In the genomic region with DNA sequence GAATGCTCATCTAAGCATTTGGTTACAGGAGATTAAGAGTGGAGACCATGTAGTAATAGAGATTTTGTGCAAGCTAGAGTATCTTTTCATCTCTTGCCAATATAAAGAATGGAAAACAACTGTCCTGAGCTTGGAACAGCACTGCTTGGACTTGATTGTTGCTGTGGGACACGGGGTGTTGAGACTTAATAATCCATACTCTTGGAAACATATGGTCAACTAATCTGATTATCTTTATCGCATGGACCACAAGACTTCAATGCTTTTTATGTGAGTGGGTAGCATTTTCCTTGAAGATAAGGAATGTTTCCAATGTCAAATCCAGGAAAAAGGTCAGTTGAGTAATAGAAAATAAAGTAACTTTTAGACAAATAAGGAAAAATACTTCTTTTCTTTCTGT, we compare ENCODE assay signal across 18 cellular contexts.
DNase-seq lines count a peak whose midpoint lies in the region; ATAC-seq, FAIRE-seq and TF ChIP-seq lines count a peak whose summit lies in the region.
"Had no signal": no experiment of that assay in that cellular context is flagged by ENCODE, and none has a peak within 500 bp of the region (broad histone marks: within the 10 kb centered on the region; RNA-seq: fewer than 3 reads in every experiment).

No MANE protein-coding gene starts in this region.

- H3K4me3 ChIP-seq in SK-N-MC: no peak overlapping the region
- H3K4me3 ChIP-seq in endothelial cell of umbilical vein (replicated peaks in 1 of 3; ENCODE audit: insufficient read depth in 1 of 3, low read depth in 1 of 3, low read length in 3 of 3): no peak overlapping the region
- no peak overlapping the region for H3K4me3 ChIP-seq in smooth muscle cell
- no peak overlapping the region for H3K4me3 ChIP-seq in esophagus squamous epithelium
- H3K4me3 ChIP-seq: BLaER1 treated with 17β-estradiol and CSF1 and Interleukin-3, amounts not matched to agents 10 nM and 100 nM; GM12878 had no signal

- TF ChIP-seq POLR2A in endothelial cell of umbilical vein (IDR thresholded peaks at IDR 0.05; ENCODE audit: low read depth, low read length): no peak
- no peak for TF ChIP-seq POLR2A in esophagus squamous epithelium (IDR thresholded peaks at IDR 0.05)

- H3K36me3 ChIP-seq in SK-N-MC (ENCODE audit: insufficient read depth, low read length) (no peaks in the 10 kb centered on the region), endothelial cell of umbilical vein (ENCODE audit: control insufficient read depth in 2 of 2, extremely low read depth in 1 of 2, insufficient read depth in 2 of 2, low read length in 2 of 2) (no peaks in the 10 kb centered on the region), smooth muscle cell (ENCODE audit: low read depth) (no peaks in the 10 kb centered on the region), esophagus squamous epithelium (no peaks in the 10 kb centered on the region)
- H3K36me3 ChIP-seq: BLaER1 treated with 17β-estradiol and CSF1 and Interleukin-3, amounts not matched to agents 10 nM and 100 nM had no signal

- intact Hi-C loops in endothelial cell of umbilical vein (cut with micrococcal nuclease) (no loop called here), esophagus squamous epithelium (cut with DNase I) (no loop called here)

- H3K27ac ChIP-seq in SK-N-MC (peak overlapping the region; percentile 61), endothelial cell of umbilical vein (ENCODE audit: insufficient read depth, low read depth, low read length) (no peak overlapping the region), smooth muscle cell (ENCODE audit: low read depth) (peak overlapping the region; percentile 3), esophagus squamous epithelium (no peak overlapping the region)
- H3K27ac ChIP-seq: BLaER1 treated with 17β-estradiol and CSF1 and Interleukin-3, amounts not matched to agents 10 nM and 100 nM had no signal

- dilution Hi-C loops in endothelial cell of umbilical vein (cut with MboI; ENCODE audit: extremely low pct_ligation_motif_present, low sequenced_read_pairs): no loop called here

- H3K9me1 ChIP-seq in endothelial cell of umbilical vein (replicated peaks; ENCODE audit: control insufficient read depth, extremely low read depth, insufficient read depth, low read length): no peaks in the 10 kb centered on the region

- H3K36me3 Mint-ChIP-seq in T-helper 17 cell (ENCODE audit: low read depth): no peaks in the 10 kb centered on the region
- H3K36me3 Mint-ChIP-seq: CD8-positive, alpha-beta T cell had no signal

- H3K4me1 ChIP-seq in endothelial cell of umbilical vein (ENCODE audit: control insufficient read depth, extremely low read depth, insufficient read depth, low read length): peaks cover 9% of the 10 kb centered on the region
- no peaks in the 10 kb centered on the region for H3K4me1 ChIP-seq in smooth muscle cell (ENCODE audit: low read depth)
- no peaks in the 10 kb centered on the region for H3K4me1 ChIP-seq in esophagus squamous epithelium
- H3K4me1 ChIP-seq: BLaER1 treated with 17β-estradiol and CSF1 and Interleukin-3, amounts not matched to agents 10 nM and 100 nM had no signal

- H3K27me3 Mint-ChIP-seq in T-helper 17 cell: no peaks in the 10 kb centered on the region
- H3K27me3 Mint-ChIP-seq: B cell had no signal

- CTCF ChIA-PET in endothelial cell of umbilical vein (lab: Charles Lee): interaction anchor here (1.4 kb wide), 1 partner anchor 37 kb away, joined by 3 read pairs; no protein-coding TSS in a partner anchor

- no peaks in the 10 kb centered on the region for H4K20me1 ChIP-seq in endothelial cell of umbilical vein (replicated peaks; ENCODE audit: control insufficient read depth, extremely low read depth, insufficient read depth, low read length)
- no peaks in the 10 kb centered on the region for H4K20me1 ChIP-seq in smooth muscle cell (ENCODE audit: low read depth)
- H4K20me1 ChIP-seq: BLaER1 treated with 17β-estradiol and CSF1 and Interleukin-3, amounts not matched to agents 10 nM and 100 nM had no signal

- H3K79me2 ChIP-seq in endothelial cell of umbilical vein (ENCODE audit: control insufficient read depth, insufficient read depth, low read length): no peaks in the 10 kb centered on the region
- H3K79me2 ChIP-seq in smooth muscle cell (ENCODE audit: low read depth): no peaks in the 10 kb centered on the region

- no peak overlapping the region for H3K4me3 Mint-ChIP-seq in T-helper 17 cell
- H3K4me3 Mint-ChIP-seq: B cell; CD8-positive, alpha-beta T cell; H9 had no signal

- H3K4me2 ChIP-seq in endothelial cell of umbilical vein (ENCODE audit: insufficient read depth, low read length) (no peak overlapping the region), smooth muscle cell (peak overlapping the region; percentile 49)
- H3K4me2 ChIP-seq: BLaER1 treated with 17β-estradiol and CSF1 and Interleukin-3, amounts not matched to agents 10 nM and 100 nM had no signal

- no peaks in the 10 kb centered on the region for H3F3A ChIP-seq in smooth muscle cell (ENCODE audit: low read depth)

- peak; percentile 57 for FAIRE-seq in endothelial cell of umbilical vein (lab: Jason Lieb, UNC)
- FAIRE-seq: GM12878, H1 had no signal

- H3K4me1 Mint-ChIP-seq in T-helper 17 cell: no peaks in the 10 kb centered on the region
- H3K4me1 Mint-ChIP-seq: B cell, H9 had no signal

- no peak overlapping the region for H2AFZ ChIP-seq in endothelial cell of umbilical vein (ENCODE audit: low read depth, low read length)
- H2AFZ ChIP-seq in smooth muscle cell (ENCODE audit: low read depth): no peak overlapping the region

- POLR2A ChIA-PET in endothelial cell of umbilical vein (lab: Charles Lee): no interaction called here

- DNase-seq in NCI-H524 treated with DMSO at 0.1 percent for 48 hours (lab: John Stamatoyannopoulos, UW) (peak; percentile 82), SK-N-MC (ENCODE audit: low read depth, low spot score) (no peak), endothelial cell of umbilical vein (ENCODE audit: low read depth, low spot score) (peak; percentile 60), smooth muscle cell (lab: John Stamatoyannopoulos, UW; ENCODE audit: unreplicated experiment) (no peak), T-helper 17 cell (no peak), esophagus squamous epithelium (lab: John Stamatoyannopoulos, UW) (no peak), NCI-H2107 (lab: John Stamatoyannopoulos, UW) (no peak)
- DNase-seq: Calu3; CD8-positive, alpha-beta T cell; DMS 273 treated with DMSO at 0.1 percent for 48 hours; DMS53; DND-41; EL; H9 had no signal

- H3K27me3 ChIP-seq in endothelial cell of umbilical vein (ENCODE audit: control insufficient read depth in 2 of 2, insufficient read depth in 2 of 2, low read length in 2 of 2) (no peaks in the 10 kb centered on the region), smooth muscle cell (ENCODE audit: low read depth) (no peaks in the 10 kb centered on the region), esophagus squamous epithelium (no peaks in the 10 kb centered on the region)
- H3K27me3 ChIP-seq: BLaER1 treated with 17β-estradiol and CSF1 and Interleukin-3, amounts not matched to agents 10 nM and 100 nM had no signal

- TF ChIP-seq CTCF in endothelial cell of umbilical vein (IDR thresholded peaks at IDR 0.05; ENCODE audit: extremely low read depth in 1 of 2, insufficient read depth in 1 of 2, low read depth in 1 of 2, low read length in 2 of 2) (no peak), smooth muscle cell (IDR thresholded peaks at IDR 0.05; ENCODE audit: borderline replicate concordance, insufficient read depth, poor library complexity, severe bottlenecking) (no peak), esophagus squamous epithelium (IDR thresholded peaks at IDR 0.05) (no peak)

- WGBS in smooth muscle cell (ENCODE audit: low lambda C conversion rate): 20% methylated on average over 2 of the region's 2 CpGs
- WGBS in esophagus squamous epithelium, 2 donors: 63 to 69% methylated on average over 2 of the region's 2 CpGs

- H3K9ac ChIP-seq in SK-N-MC (ENCODE audit: insufficient read length) (no peak overlapping the region), endothelial cell of umbilical vein (replicated peaks; ENCODE audit: extremely low read depth, insufficient read depth, low read length) (no peak overlapping the region), smooth muscle cell (ENCODE audit: low read depth) (no peak overlapping the region)
- H3K9ac ChIP-seq: BLaER1 treated with 17β-estradiol and CSF1 and Interleukin-3, amounts not matched to agents 10 nM and 100 nM had no signal

- no TSS peak for BruUV-seq in endothelial cell of umbilical vein (replicated peaks; lab: Mats Ljungman, UMichigan)

- H3K9me3 ChIP-seq in SK-N-MC (ENCODE audit: low read depth, low read length) (no peaks in the 10 kb centered on the region), endothelial cell of umbilical vein (replicated peaks; ENCODE audit: control insufficient read depth, insufficient read depth, low read length) (no peaks in the 10 kb centered on the region), smooth muscle cell (replicated peaks; ENCODE audit: low read depth) (no peaks in the 10 kb centered on the region), T-helper 17 cell (ENCODE audit: control insufficient read depth, low read length, poor library complexity, severe bottlenecking) (no peaks in the 10 kb centered on the region), esophagus squamous epithelium (no peaks in the 10 kb centered on the region)
- H3K9me3 ChIP-seq: BLaER1 treated with 17β-estradiol and CSF1 and Interleukin-3, amounts not matched to agents 10 nM and 100 nM had no signal

- ATAC-seq in T-helper 17 cell: no peak
- ATAC-seq: CD8-positive, alpha-beta T cell; GM12878 had no signal

- H3K27ac Mint-ChIP-seq in T-helper 17 cell: no peak overlapping the region
- H3K27ac Mint-ChIP-seq: B cell; CD8-positive, alpha-beta T cell; H9 had no signal

TF ChIP-seq in endothelial cell of umbilical vein, 7 proteins besides CTCF, POLR2A, EP300 and RAD21:
- TF ChIP-seq, protein P1, sequence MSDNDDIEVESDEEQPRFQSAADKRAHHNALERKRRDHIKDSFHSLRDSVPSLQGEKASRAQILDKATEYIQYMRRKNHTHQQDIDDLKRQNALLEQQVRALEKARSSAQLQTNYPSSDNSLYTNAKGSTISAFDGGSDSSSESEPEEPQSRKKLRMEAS (IDR thresholded peaks at IDR 0.05; ENCODE audit: insufficient read depth, insufficient read length): no peak
- TF ChIP-seq MYC (IDR thresholded peaks at IDR 0.05; ENCODE audit: low read depth, low read length) (no peak), FOS (IDR thresholded peaks at IDR 0.05; ENCODE audit: borderline replicate concordance, insufficient read depth, low read length) (no peak), GATA2 (IDR thresholded peaks at IDR 0.05; ENCODE audit: insufficient read depth, insufficient read length, low read depth, low read length) (no peak)

Comparison
In these comparisons a context has a peak if more than half of its experiments do, and no peak if none do; other contexts are left out.
1. DNase-seq: peak in NCI-H524 treated with DMSO at 0.1 percent for 48 hours (single experiment) and endothelial cell of umbilical vein (single experiment); none in SK-N-MC (single experiment), smooth muscle cell (single experiment), T-helper 17 cell (0 of 3), esophagus squamous epithelium (single experiment) and NCI-H2107 (single experiment).
2. H3K27ac ChIP-seq: peak in SK-N-MC (single experiment) and smooth muscle cell (single experiment); none in endothelial cell of umbilical vein (single experiment) and esophagus squamous epithelium (0 of 4).